Comparison of ENCODE assay signal across 8 cellular contexts in genomic region chr2:20424300-20425290, GRCh38. TPM values are rescaled to one million over a fixed set of nuclear protein-coding genes. Genes with fewer than 3 reads are reported as not detected.
A peak's percentile ranks its signal among the peaks of the same experiment; 100 is the strongest.
DNase-seq lines count a peak whose midpoint lies in the region; ATAC-seq and TF ChIP-seq lines count a peak whose summit lies in the region.

No MANE protein-coding gene starts in this region.

- peaks cover 23% of the 10 kb centered on the region for H3K4me1 Mint-ChIP-seq in CD4-positive, alpha-beta T cell (ENCODE audit: low read depth)
- peaks cover 18% of the 10 kb centered on the region for H3K4me1 Mint-ChIP-seq in T-helper 2 cell treated with Interferon-gamma antibody and Interleukin-4, amounts not matched to agents 5 μg/mL and 100 μg/mL, for 36 hours (ENCODE audit: low read depth)

- H3K9me3 ChIP-seq in CD4-positive, alpha-beta T cell (ENCODE audit: control insufficient read depth, low read length) = no peaks in the 10 kb centered on the region

- POLR2A ChIA-PET in CD4-positive, alpha-beta T cell (lab: Charles Lee) = interaction anchor here (1.2 kb wide), 1 partner anchor 22 kb away, joined by 6 read pairs; the partner anchor contains the start of gene RHOB

- H3K27me3 Mint-ChIP-seq in CD4-positive, alpha-beta T cell = peaks cover 5% of the 10 kb centered on the region
- peaks cover 2% of the 10 kb centered on the region for H3K27me3 Mint-ChIP-seq in T-helper 2 cell treated with Interferon-gamma antibody and Interleukin-4, amounts not matched to agents 5 μg/mL and 100 μg/mL, for 36 hours (ENCODE audit: low read depth)

- no peak overlapping the region for H3K27ac ChIP-seq in CD4-positive, alpha-beta T cell (ENCODE audit: low read depth, low read length)
- H3K27ac ChIP-seq in foreskin keratinocyte = peak overlapping the region; percentile 31

- no peak overlapping the region for H3K4me3 Mint-ChIP-seq in CD4-positive, alpha-beta T cell
- peak overlapping the region; percentile 45 for H3K4me3 Mint-ChIP-seq in T-helper 2 cell treated with Interferon-gamma antibody and Interleukin-4, amounts not matched to agents 5 μg/mL and 100 μg/mL, for 36 hours

- peak; percentile 32 for ATAC-seq in CD4-positive, alpha-beta T cell (ENCODE audit: poor library complexity)
- ATAC-seq in GM19397 (IDR thresholded peaks at IDR 0.05; ENCODE audit: unreplicated experiment) (peak; percentile 74), HG03378 (IDR thresholded peaks at IDR 0.05; ENCODE audit: unreplicated experiment) (peak; percentile 67), foreskin keratinocyte (peak; percentile 16), omental fat pad (ENCODE audit: low FRiP score) (no peak)

- no peak overlapping the region for H3K27ac Mint-ChIP-seq in CD4-positive, alpha-beta T cell
- H3K27ac Mint-ChIP-seq in T-helper 2 cell treated with Interferon-gamma antibody and Interleukin-4, amounts not matched to agents 5 μg/mL and 100 μg/mL, for 36 hours = peak overlapping the region; percentile 79

- intact Hi-C loops in CD4-positive, alpha-beta T cell (cut with DNase I, micrococcal nuclease) = no loop called here

- H3K36me3 Mint-ChIP-seq in CD4-positive, alpha-beta T cell (ENCODE audit: low read depth) = no peaks in the 10 kb centered on the region
- no peaks in the 10 kb centered on the region for H3K36me3 Mint-ChIP-seq in T-helper 2 cell treated with Interferon-gamma antibody and Interleukin-4, amounts not matched to agents 5 μg/mL and 100 μg/mL, for 36 hours (ENCODE audit: low read depth)

- H3K27me3 ChIP-seq in CD4-positive, alpha-beta T cell (ENCODE audit: control insufficient read depth, insufficient read depth, low read length) = no peaks in the 10 kb centered on the region
- no peaks in the 10 kb centered on the region for H3K27me3 ChIP-seq in foreskin keratinocyte

- H3K9me3 Mint-ChIP-seq in CD4-positive, alpha-beta T cell = no peaks in the 10 kb centered on the region
- no peaks in the 10 kb centered on the region for H3K9me3 Mint-ChIP-seq in T-helper 2 cell treated with Interferon-gamma antibody and Interleukin-4, amounts not matched to agents 5 μg/mL and 100 μg/mL, for 36 hours

- TF ChIP-seq CTCF in CD4-positive, alpha-beta T cell (IDR thresholded peaks at IDR 0.05) = no peak
- TF ChIP-seq CTCF in foreskin keratinocyte (conservative IDR thresholded peaks at IDR 0.05) (no peak), omental fat pad (IDR thresholded peaks at IDR 0.05) (no peak)

- CTCF ChIA-PET in CD4-positive, alpha-beta T cell (lab: Charles Lee) = no interaction called here

- DNase-seq in CD4-positive, alpha-beta T cell = no peak
- DNase-seq in T-helper 2 cell treated with Interferon-gamma antibody and Interleukin-4, amounts not matched to agents 5 μg/mL and 100 μg/mL, for 36 hours (ENCODE audit: low spot score) = peak; percentile 38
- DNase-seq in foreskin keratinocyte (no peak), putamen (ENCODE audit: low spot score) (peak; percentile 52), omental fat pad (ENCODE audit: low spot score) (no peak)
- no peak for DNase-seq in stimulated activated naive CD4-positive, alpha-beta T cell treated with Interleukin-2 at 50 U/mL for 16 hours (lab: John Stamatoyannopoulos, UW)

- peaks cover 10% of the 10 kb centered on the region for H3K4me1 ChIP-seq in foreskin keratinocyte

RNA-seq across cellular contexts. Expression of gene RHOB, which starts 22.3 kb away (rescaled TPM):
- total RNA-seq in CD4-positive, alpha-beta T cell = 10 to 100 TPM; 25.9 to 26.6 TPM
- total RNA-seq in foreskin keratinocyte (46.8 and 64.3 TPM in 2 replicates), omental fat pad (1,000 to 10,000 TPM in 3 of 4 donors, 100 to 1,000 TPM in 1; 917 to 1,730 (median 1,246) TPM)
- 31.0 and 40.3 TPM in 2 replicates for polyA plus RNA-seq in foreskin keratinocyte

Comparison
In these comparisons a context has a peak if more than half of its experiments do, and no peak if none do; other contexts are left out.
1. DNase-seq: peak in T-helper 2 cell treated with Interferon-gamma antibody and Interleukin-4, amounts not matched to agents 5 μg/mL and 100 μg/mL, for 36 hours (single experiment) and putamen (single experiment); none in CD4-positive, alpha-beta T cell (0 of 10), foreskin keratinocyte (0 of 2), stimulated activated naive CD4-positive, alpha-beta T cell treated with Interleukin-2 at 50 U/mL for 16 hours (single experiment) and omental fat pad (single experiment).
2. RNA of gene RHOB, which starts 22.3 kb away (total RNA-seq): 917 to 1,730 TPM in omental fat pad; 46.8 to 64.3 TPM in foreskin keratinocyte and 25.9 to 26.6 TPM in CD4-positive, alpha-beta T cell; every median in the first group is over 10 times any median in the second.